ENCODE assay signal across 20 cellular contexts in the genomic region with DNA sequence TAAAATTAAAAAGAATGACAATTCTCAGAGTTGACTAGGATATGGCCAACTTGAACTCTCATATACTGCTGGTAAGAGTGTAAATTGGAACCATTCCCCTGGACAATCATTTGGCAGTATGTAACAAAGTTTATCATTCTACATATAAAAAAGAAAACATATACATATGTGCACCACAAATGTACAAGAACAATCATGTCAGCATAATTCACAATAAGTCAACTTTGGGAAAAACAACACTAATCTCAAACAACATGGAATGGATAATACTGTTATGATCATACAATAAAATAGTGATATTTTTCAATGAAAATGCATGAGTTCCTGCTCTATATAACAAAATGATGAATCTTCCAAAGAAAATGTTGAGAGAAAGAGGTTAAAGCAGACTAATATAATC.
DNase-seq lines count a peak whose midpoint lies in the region; ATAC-seq, FAIRE-seq and TF ChIP-seq lines count a peak whose summit lies in the region.
"Had no signal": no experiment of that assay in that cellular context is flagged by ENCODE, and none has a peak within 500 bp of the region (broad histone marks: within the 10 kb centered on the region; RNA-seq: fewer than 3 reads in every experiment).

No MANE protein-coding gene starts in this region.

- no peak for TF ChIP-seq RAD21 in A549 (conservative IDR thresholded peaks at IDR 0.05 in 1 of 2, IDR thresholded peaks at IDR 0.05 in 1 of 2)
- TF ChIP-seq RAD21 in K562 (CRISPR knock-in tag; conservative IDR thresholded peaks at IDR 0.05 in 1 of 2, IDR thresholded peaks at IDR 0.05 in 1 of 2): no peak

- H3K27me3 ChIP-seq in K562 (ENCODE audit: control insufficient read depth in 2 of 2, insufficient read depth in 2 of 2, low read length in 2 of 2): no peaks in the 10 kb centered on the region
- H3K27me3 ChIP-seq: BE2C, BLaER1 had no signal

- no peak for ATAC-seq in A549
- ATAC-seq in K562: no peak
- no peak for ATAC-seq in left cardiac atrium
- ATAC-seq in GM18909 (IDR thresholded peaks at IDR 0.05; ENCODE audit: poor library complexity, unreplicated experiment): no peak

- no peaks in the 10 kb centered on the region for H4K20me1 ChIP-seq in K562 (replicated peaks; ENCODE audit: control insufficient read depth, insufficient read depth, low read length)
- H4K20me1 ChIP-seq: BLaER1 had no signal

- in situ Hi-C loops in K562 (cut with MboI): no loop called here

- no peaks in the 10 kb centered on the region for H3K36me3 ChIP-seq in K562 (ENCODE audit: control insufficient read depth, insufficient read depth, low read length)
- H3K36me3 ChIP-seq: BE2C, BLaER1 had no signal

- no peak overlapping the region for H3K27ac ChIP-seq in A549
- no peak overlapping the region for H3K27ac ChIP-seq in K562 (ENCODE audit: extremely low read depth, low read depth, low read length)
- H3K27ac ChIP-seq: BLaER1 had no signal

- H3K79me2 ChIP-seq in K562 (ENCODE audit: control insufficient read depth, insufficient read depth, low read length): no peaks in the 10 kb centered on the region

- FAIRE-seq in A204.1 (lab: Jason Lieb, UNC): peak; percentile 19
- no peak for FAIRE-seq in A549 (lab: Jason Lieb, UNC)
- no peak for FAIRE-seq in K562 (lab: Jason Lieb, UNC)
- FAIRE-seq: D721Med, G401.6, GM12891 had no signal

- TF ChIP-seq POLR2A in A549 (IDR thresholded peaks at IDR 0.05; ENCODE audit: low read length): no peak
- no peak for TF ChIP-seq POLR2A in K562 (conservative IDR thresholded peaks at IDR 0.05)

- H3K9ac ChIP-seq in K562 (ENCODE audit: insufficient read depth in 1 of 2, low read depth in 2 of 2, low read length in 2 of 2): no peak overlapping the region
- H3K9ac ChIP-seq: BLaER1 had no signal

- CTCF ChIA-PET in A549 (lab: Yijun Ruan, JAX): no interaction called here
- CTCF ChIA-PET in K562 (lab: Yijun Ruan, JAX; ENCODE audit: low intra/inter-chr PET ratio): no interaction called here

- TF ChIP-seq EP300 in A549 (IDR thresholded peaks at IDR 0.05): no peak
- TF ChIP-seq EP300 in K562 (IDR thresholded peaks at IDR 0.05; ENCODE audit: low read length): no peak

- no peak overlapping the region for H2AFZ ChIP-seq in K562 (ENCODE audit: low read depth, low read length)

- H3K9me3 ChIP-seq in A549 (no peaks in the 10 kb centered on the region), K562 (replicated peaks; ENCODE audit: control insufficient read depth, insufficient read depth, low read depth, low read length) (peaks cover 2% of the 10 kb centered on the region; the same call in 1 of the 2 replicates)
- H3K9me3 ChIP-seq: BE2C, BLaER1, Caco-2 had no signal

- H3K4me3 ChIP-seq in A549: no peak overlapping the region
- no peak overlapping the region for H3K4me3 ChIP-seq in K562
- H3K4me3 ChIP-seq: BLaER1 had no signal

- POLR2A ChIA-PET in A549 (lab: Yijun Ruan, JAX) (no interaction called here), K562 (lab: Yijun Ruan, JAX) (no interaction called here)

- no TSS peak for BruUV-seq in K562 (replicated peaks; lab: Mats Ljungman, UMichigan)

- H3K9me1 ChIP-seq in K562 (ENCODE audit: control insufficient read depth, insufficient read depth, low read length): no peaks in the 10 kb centered on the region

- TF ChIP-seq CTCF in A549 (IDR thresholded peaks at IDR 0.05): no peak
- TF ChIP-seq CTCF in K562 (IDR thresholded peaks at IDR 0.05 in 2 of 3, conservative IDR thresholded peaks at IDR 0.05 in 1 of 3; ENCODE audit: insufficient read depth in 2 of 3, low read depth in 1 of 3, low read length in 3 of 3): no peak

- no peaks in the 10 kb centered on the region for H3K4me1 ChIP-seq in A549
- H3K4me1 ChIP-seq in K562 (replicated peaks in 1 of 2; ENCODE audit: control insufficient read depth in 2 of 2, insufficient read depth in 2 of 2, low read length in 2 of 2): no peaks in the 10 kb centered on the region
- H3K4me1 ChIP-seq: BE2C, BLaER1, Caco-2 had no signal

- no peak for DNase-seq in A549 (ENCODE audit: low read depth in 1 of 2, low spot score in 1 of 2)
- DNase-seq in K562 (ENCODE audit: extremely low read depth in 1 of 4, low spot score in 3 of 4): no peak
- no peak for DNase-seq in left cardiac atrium
- DNase-seq in activated CD4-positive, CD25-positive, alpha-beta regulatory T cell (lab: John Stamatoyannopoulos, UW): no peak
- DNase-seq: 8988T; ACHN; BE2C; C1 segment of cervical spinal cord; Caco-2; Calu3; CD4-positive, alpha-beta memory T cell; CD4-positive, CD25-positive, alpha-beta regulatory T cell; DMS79 treated with DMSO at 0.1 percent for 48 hours; GF-D8 had no signal

- intact Hi-C loops in K562 (cut with micrococcal nuclease) (no loop called here), left cardiac atrium (cut with DNase I) (no loop called here)

- H3K4me2 ChIP-seq in A549: no peak overlapping the region
- H3K4me2 ChIP-seq in K562 (ENCODE audit: insufficient read depth, low read length): no peak overlapping the region
- H3K4me2 ChIP-seq: BLaER1 had no signal

TF ChIP-seq in A549, 52 proteins besides CTCF, POLR2A, EP300 and RAD21:
- peak; percentile 23 for TF ChIP-seq MAFK (IDR thresholded peaks at IDR 0.05; ENCODE audit: partially characterized antibody)
- no peak for TF ChIP-seq CHD2 (IDR thresholded peaks at IDR 0.05; ENCODE audit: low read length, partially characterized antibody)
- no peak for TF ChIP-seq POLR2AphosphoS2 (conservative IDR thresholded peaks at IDR 0.05; ENCODE audit: low read length)
- TF ChIP-seq ZC3H11A (IDR thresholded peaks at IDR 0.05): no peak
- no peak for TF ChIP-seq EHMT2 (IDR thresholded peaks at IDR 0.05; ENCODE audit: low read depth)
- no peak for TF ChIP-seq CBX2 (IDR thresholded peaks at IDR 0.05; ENCODE audit: borderline replicate concordance, low read depth)

TF ChIP-seq in K562, 482 proteins besides CTCF, POLR2A, EP300 and RAD21:
- TF ChIP-seq ZNF316 (IDR thresholded peaks at IDR 0.05) (peak; percentile 36; the same call in 1 of the 2 replicates), ZNF146 (CRISPR knock-in tag; IDR thresholded peaks at IDR 0.05; ENCODE audit: unreplicated experiment) (no peak)
